In the genomic region with DNA sequence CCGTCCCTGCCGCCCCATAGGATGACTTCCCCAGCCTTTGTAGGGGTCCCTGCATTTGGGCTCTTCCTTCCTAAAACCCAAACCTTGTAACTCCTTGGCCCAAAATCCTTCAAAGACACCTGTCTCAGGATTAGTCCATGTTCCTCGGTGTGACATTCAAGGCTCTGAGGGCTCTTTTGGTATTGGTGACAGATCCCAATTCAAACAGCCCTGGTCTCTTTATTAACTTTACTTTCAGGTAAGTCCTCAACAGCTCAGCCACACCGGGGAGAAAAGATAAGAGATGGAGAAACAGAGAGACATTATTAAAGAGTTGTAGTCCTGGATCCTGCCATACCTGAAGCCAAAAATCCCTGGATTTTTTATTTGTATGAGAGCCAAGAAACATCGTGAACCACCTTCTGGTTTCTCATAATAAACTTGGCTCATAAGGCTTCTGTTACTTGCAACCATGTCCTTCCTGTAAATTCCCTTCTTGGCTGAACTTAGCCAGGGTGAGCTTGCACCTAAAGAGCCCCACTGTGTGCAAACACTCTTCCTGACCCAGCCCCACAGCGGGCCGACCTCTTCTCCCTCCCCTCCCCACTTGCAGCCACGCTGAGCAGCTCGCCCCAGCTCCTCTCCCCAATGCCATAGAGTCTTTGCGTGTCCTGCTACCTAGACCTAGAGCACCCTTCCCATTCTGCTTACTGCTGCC, we compare ENCODE assay signal across 22 cellular contexts. TPM values are rescaled to one million over a fixed set of nuclear protein-coding genes. Genes with fewer than 3 reads are reported as not detected.
DNase-seq lines count a peak whose midpoint lies in the region; ATAC-seq and TF ChIP-seq lines count a peak whose summit lies in the region.
"Had no signal": no experiment of that assay in that cellular context is flagged by ENCODE, and none has a peak within 500 bp of the region (broad histone marks: within the 10 kb centered on the region; RNA-seq: fewer than 3 reads in every experiment).

No MANE protein-coding gene starts in this region.

- no peak for TF ChIP-seq CTCF in Peyer's patch (IDR thresholded peaks at IDR 0.05)

- no peaks in the 10 kb centered on the region for H3K9me3 ChIP-seq in Peyer's patch
- H3K9me3 ChIP-seq: gastrocnemius medialis, mucosa of descending colon, pancreas, SJCRH30, thoracic aorta had no signal

- no peak for TF ChIP-seq POLR2A in Peyer's patch (IDR thresholded peaks at IDR 0.05)

- peaks cover 0 to 23% (median 10%) of the 10 kb centered on the region in 4 donors for H3K4me1 ChIP-seq in Peyer's patch
- H3K4me1 ChIP-seq: gastrocnemius medialis, pancreas had no signal

- peaks cover 37% of the 10 kb centered on the region for H3K36me3 Mint-ChIP-seq in activated naive CD4-positive, alpha-beta T cell treated with anti-CD3 and anti-CD28 coated beads, Interleukin-2, amount 10 ng/mL, durations not matched to agents 7 days and 5 days
- peaks cover 0 to 10% of the 10 kb centered on the region in 2 donors for H3K36me3 Mint-ChIP-seq in activated naive CD4-positive, alpha-beta T cell treated with anti-CD3 and anti-CD28 coated beads, Interleukin-2, amount 50 U/mL, for 72 hours
- H3K36me3 Mint-ChIP-seq in naive B cell, result peaks cover 13 to 27% of the 10 kb centered on the region in 2 donors

- H3K4me3 Mint-ChIP-seq in activated naive CD4-positive, alpha-beta T cell treated with anti-CD3 and anti-CD28 coated beads, Interleukin-2, amount 10 ng/mL, durations not matched to agents 7 days and 5 days, result no peak overlapping the region
- H3K4me3 Mint-ChIP-seq in naive B cell, result peak overlapping the region; percentile 64 to 91 (median 81)

- H3K4me3 ChIP-seq in Peyer's patch, result no peak overlapping the region
- H3K4me3 ChIP-seq: gastrocnemius medialis, mucosa of descending colon, pancreas, SJCRH30, thoracic aorta had no signal

- no peak for DNase-seq in activated naive CD4-positive, alpha-beta T cell treated with anti-CD3 and anti-CD28 coated beads, Interleukin-2, amount 10 ng/mL, durations not matched to agents 7 days and 5 days
- DNase-seq in activated naive CD4-positive, alpha-beta T cell treated with anti-CD3 and anti-CD28 coated beads, Interleukin-2, amount 50 U/mL, for 16 hours, result no peak
- no peak for DNase-seq in activated naive CD4-positive, alpha-beta T cell treated with anti-CD3 and anti-CD28 coated beads, Interleukin-2, amount 50 U/mL, for 72 hours (ENCODE audit: low spot score in 2 of 2)
- DNase-seq in naive B cell (no peak), NAMALWA (ENCODE audit: low spot score) (no peak), Peyer's patch (no peak)
- no peak for DNase-seq in activated CD8-positive, alpha-beta memory T cell treated with anti-CD3 and anti-CD28 coated beads, Interleukin-2, amount 50 U/mL, for 48 hours
- DNase-seq: activated CD4-positive, alpha-beta T cell treated with anti-CD3 and anti-CD28 coated beads, Interleukin-2, amount 50 U/mL, for 1 hour; activated effector memory CD4-positive, alpha-beta T cell treated with Interleukin-2 at 50 U/mL for 16 hours; Calu3; gastrocnemius medialis; IMR-90; mucosa of descending colon; MV-4-11; NCI-H2029 treated with DMSO at 0.1 percent for 48 hours; NCI-H510A; stimulated activated CD4-positive, alpha-beta T cell treated with anti-CD3 and anti-CD28 coated beads, Interleukin-1b, Interleukin-23, amount 100 ng/mL, for 48 hours had no signal

- H3K27me3 Mint-ChIP-seq in activated naive CD4-positive, alpha-beta T cell treated with anti-CD3 and anti-CD28 coated beads, Interleukin-2, amount 10 ng/mL, durations not matched to agents 7 days and 5 days, result peaks cover 3% of the 10 kb centered on the region
- H3K27me3 Mint-ChIP-seq in naive B cell, result no peaks in the 10 kb centered on the region

- no peaks in the 10 kb centered on the region for H3K9me3 Mint-ChIP-seq in activated naive CD4-positive, alpha-beta T cell treated with anti-CD3 and anti-CD28 coated beads, Interleukin-2, amount 10 ng/mL, durations not matched to agents 7 days and 5 days
- no peaks in the 10 kb centered on the region for H3K9me3 Mint-ChIP-seq in activated naive CD4-positive, alpha-beta T cell treated with anti-CD3 and anti-CD28 coated beads, Interleukin-2, amount 50 U/mL, for 72 hours
- H3K9me3 Mint-ChIP-seq in naive B cell, result peaks cover 0 to 3% (median 0%) of the 10 kb centered on the region in 7 donors

- peak overlapping the region; percentile 42 for H3K27ac Mint-ChIP-seq in activated naive CD4-positive, alpha-beta T cell treated with anti-CD3 and anti-CD28 coated beads, Interleukin-2, amount 10 ng/mL, durations not matched to agents 7 days and 5 days
- H3K27ac Mint-ChIP-seq in activated naive CD4-positive, alpha-beta T cell treated with anti-CD3 and anti-CD28 coated beads, Interleukin-2, amount 50 U/mL, for 72 hours, result peak overlapping the region; percentile 50 to 74
- H3K27ac Mint-ChIP-seq in naive B cell, result peak overlapping the region; percentile 93 to 98 (median 97)

- H3K27ac ChIP-seq in temporal lobe (ENCODE audit: low read depth, low read length) (peak overlapping the region; percentile 73), Peyer's patch (peak overlapping the region in 1 of 4 donors; percentile 74)
- H3K27ac ChIP-seq: gastrocnemius medialis, pancreas, thoracic aorta had no signal

- CTCF ChIA-PET in activated naive CD4-positive, alpha-beta T cell treated with anti-CD3 and anti-CD28 coated beads, Interleukin-2, amount 10 ng/mL, durations not matched to agents 7 days and 5 days (lab: Charles Lee), result interaction anchor here (1.2 to 4.5 kb wide), 3 partner anchors 11 to 48 kb away, joined by 5 to 38 read pairs (median 8); no protein-coding TSS in a partner anchor

- H3K4me1 Mint-ChIP-seq in activated naive CD4-positive, alpha-beta T cell treated with anti-CD3 and anti-CD28 coated beads, Interleukin-2, amount 10 ng/mL, durations not matched to agents 7 days and 5 days, result peaks cover 12% of the 10 kb centered on the region
- peaks cover 63 to 67% (median 67%) of the 10 kb centered on the region in 3 donors for H3K4me1 Mint-ChIP-seq in naive B cell

- no peaks in the 10 kb centered on the region for H3K36me3 ChIP-seq in Peyer's patch
- H3K36me3 ChIP-seq: gastrocnemius medialis, SJCRH30, thoracic aorta had no signal

- H3K27me3 ChIP-seq in Peyer's patch, result no peaks in the 10 kb centered on the region
- H3K27me3 ChIP-seq: gastrocnemius medialis, pancreas, SJCRH30 had no signal

- peak; percentile 27 to 39 for ATAC-seq in activated naive CD4-positive, alpha-beta T cell treated with anti-CD3 and anti-CD28 coated beads, Interleukin-2, amount 50 U/mL, for 72 hours
- no peak for ATAC-seq in naive B cell (ENCODE audit: low read depth in 2 of 2)
- ATAC-seq: gastrocnemius medialis had no signal

RNA-seq across cellular contexts. Expression of gene MATN1, which starts 7.9 kb away (rescaled TPM):
- total RNA-seq in activated naive CD4-positive, alpha-beta T cell treated with anti-CD3 and anti-CD28 coated beads, Interleukin-2, amount 50 U/mL, for 72 hours, result under 1 TPM; 0.31 to 0.66 TPM
- 1 to 10 TPM in 2 of 6 donors, under 1 TPM in 4; 0.21 to 3.1 (median 0.39) TPM for polyA plus RNA-seq in naive B cell (ENCODE audit: low read depth in 6 of 6)
- total RNA-seq in temporal lobe, result under 0.01 TPM
- not detected for total RNA-seq in Peyer's patch
- total RNA-seq: Calu3, epithelial cell of proximal tubule, gastrocnemius medialis, IMR-90 had no signal

RNA-seq across cellular contexts. Expression of gene LAPTM5, which starts 26.3 kb away (rescaled TPM):
- 100 to 1,000 TPM; 248 to 298 TPM for total RNA-seq in activated naive CD4-positive, alpha-beta T cell treated with anti-CD3 and anti-CD28 coated beads, Interleukin-2, amount 50 U/mL, for 72 hours
- polyA plus RNA-seq in naive B cell (ENCODE audit: low read depth in 6 of 6), result 1,000 to 10,000 TPM; 1,442 to 2,525 (median 1,701) TPM
- total RNA-seq in temporal lobe (3.9 TPM), Peyer's patch (10 to 100 TPM; 10.3 to 77.6 (median 18.3) TPM)
- total RNA-seq: Calu3, IMR-90 had no signal

Comparison
In these comparisons a context has a peak if more than half of its experiments do, and no peak if none do; other contexts are left out.
1. H3K27ac Mint-ChIP-seq: peak in every context shown above with its lines; median percentile 97 in naive B cell; 62 in activated naive CD4-positive, alpha-beta T cell treated with anti-CD3 and anti-CD28 coated beads, Interleukin-2, amount 50 U/mL, for 72 hours; 42 in activated naive CD4-positive, alpha-beta T cell treated with anti-CD3 and anti-CD28 coated beads, Interleukin-2, amount 10 ng/mL, durations not matched to agents 7 days and 5 days.
2. ATAC-seq: peak in activated naive CD4-positive, alpha-beta T cell treated with anti-CD3 and anti-CD28 coated beads, Interleukin-2, amount 50 U/mL, for 72 hours (2 of 2); none in naive B cell (0 of 2).